ENCODE assay signal across 16 cellular contexts in genomic region chr7:138208010-138208634, GRCh38.
DNase-seq lines count a peak whose midpoint lies in the region; ATAC-seq and TF ChIP-seq lines count a peak whose summit lies in the region.
"Had no signal": no experiment of that assay in that cellular context is flagged by ENCODE, and none has a peak within 500 bp of the region (broad histone marks: within the 10 kb centered on the region; RNA-seq: fewer than 3 reads in every experiment).

No MANE protein-coding gene starts in this region.

- no peak overlapping the region for H3K4me2 ChIP-seq in mesendoderm (ENCODE audit: low read length)

- H4K8ac ChIP-seq in mesendoderm (ENCODE audit: low read depth, low read length), result no peak overlapping the region

- no peak overlapping the region for H3K4me3 Mint-ChIP-seq in endothelial cell (ENCODE audit: unreplicated experiment)
- H3K4me3 Mint-ChIP-seq: CD4-positive, alpha-beta T cell had no signal

- no peaks in the 10 kb centered on the region for H3K4me1 Mint-ChIP-seq in endothelial cell (ENCODE audit: unreplicated experiment)

- peak overlapping the region; percentile 14 for H2BK5ac ChIP-seq in mesendoderm (ENCODE audit: low read length)

- no peaks in the 10 kb centered on the region for H3K79me2 ChIP-seq in mesendoderm (ENCODE audit: control insufficient read depth, insufficient read depth, low read length)

- WGBS in mesendoderm (ENCODE audit: extremely low coverage, insufficient coverage, low lambda C conversion rate), result no CpG with 5 or more reads among the region's 4 CpGs
- 74 to 78% methylated on average over 4 of the region's 4 CpGs for WGBS in lower leg skin, 2 donors

- no peak overlapping the region for H2BK15ac ChIP-seq in mesendoderm (replicated peaks; ENCODE audit: low read depth)

- H3K9me3 Mint-ChIP-seq in endothelial cell (ENCODE audit: unreplicated experiment), result peaks cover 5% of the 10 kb centered on the region
- H3K9me3 Mint-ChIP-seq: CD4-positive, alpha-beta T cell had no signal

- no peaks in the 10 kb centered on the region for H3K27me3 Mint-ChIP-seq in endothelial cell (ENCODE audit: unreplicated experiment)
- H3K27me3 Mint-ChIP-seq: CD4-positive, alpha-beta T cell had no signal

- no peak for TF ChIP-seq CTCF in endothelial cell (IDR thresholded peaks at IDR 0.05; ENCODE audit: unreplicated experiment)
- no peak for TF ChIP-seq CTCF in lower leg skin (IDR thresholded peaks at IDR 0.05)

- H3K4me3 ChIP-seq in H7 (ENCODE audit: insufficient read depth, low read depth, low read length), result no peak overlapping the region
- H3K4me3 ChIP-seq in NT2/D1 (ENCODE audit: insufficient read length, low read depth), result no peak overlapping the region
- no peak overlapping the region for H3K4me3 ChIP-seq in mesendoderm (ENCODE audit: low read length)
- no peak overlapping the region for H3K4me3 ChIP-seq in lower leg skin (ENCODE audit: low read depth, poor library complexity, severe bottlenecking)
- H3K4me3 ChIP-seq: SK-N-MC had no signal

- H4K5ac ChIP-seq in mesendoderm (ENCODE audit: low read length), result no peak overlapping the region

- TF ChIP-seq POLR2A in lower leg skin (IDR thresholded peaks at IDR 0.05), result no peak

- intact Hi-C loops in lower leg skin (cut with DNase I; ENCODE audit: low total_unique reads), result no loop called here

- no peak for ATAC-seq in GM19397 (IDR thresholded peaks at IDR 0.05; ENCODE audit: unreplicated experiment)
- ATAC-seq: Right ventricle myocardium inferior had no signal

- DNase-seq in H7 (peak; percentile 23), NT2/D1 (ENCODE audit: low read depth, low spot score) (peak; percentile 76), endothelial cell (ENCODE audit: low spot score) (no peak), mesendoderm (no peak), lower leg skin (ENCODE audit: low spot score in 2 of 2) (no peak), GM03348 (ENCODE audit: low spot score) (no peak)
- DNase-seq: ACHN; Calu3; CD4-positive, alpha-beta T cell; NCI-H1048; NCI-H146; NCI-H446; NCI-H748 treated with DMSO at 0.1 percent for 48 hours had no signal

- H3K36me3 Mint-ChIP-seq in endothelial cell (ENCODE audit: low read depth, unreplicated experiment), result peaks cover 5% of the 10 kb centered on the region

- H3K9ac ChIP-seq in NT2/D1 (ENCODE audit: insufficient read length, low read depth), result peak overlapping the region; percentile 42
- no peak overlapping the region for H3K9ac ChIP-seq in mesendoderm (ENCODE audit: low read length)

- H2AK5ac ChIP-seq in mesendoderm (ENCODE audit: low read length), result no peak overlapping the region

- no peak overlapping the region for H3K23ac ChIP-seq in mesendoderm (ENCODE audit: low read length)

- peak overlapping the region; percentile 70 for H3K18ac ChIP-seq in mesendoderm (ENCODE audit: low read length)

- H2BK120ac ChIP-seq in mesendoderm (ENCODE audit: low read depth, low read length), result no peak overlapping the region

- H3K4me1 ChIP-seq in NT2/D1 (ENCODE audit: insufficient read depth, insufficient read length) (peaks cover 5% of the 10 kb centered on the region), mesendoderm (ENCODE audit: control insufficient read depth, low read depth, low read length) (no peaks in the 10 kb centered on the region)

- H3K27me3 ChIP-seq in H7 (ENCODE audit: control insufficient read depth, insufficient read depth, low read length) (no peaks in the 10 kb centered on the region), NT2/D1 (ENCODE audit: insufficient read depth, insufficient read length) (no peaks in the 10 kb centered on the region), mesendoderm (ENCODE audit: insufficient read depth, low read length, poor library complexity) (no peaks in the 10 kb centered on the region)

- H3K27ac Mint-ChIP-seq in endothelial cell (ENCODE audit: unreplicated experiment), result peak overlapping the region; percentile 5
- H3K27ac Mint-ChIP-seq: CD4-positive, alpha-beta T cell had no signal

- H3K9me3 ChIP-seq in NT2/D1 (ENCODE audit: insufficient read depth, low read length), result peaks cover 37% of the 10 kb centered on the region; the same call in 1 of the 2 replicates

- no peak overlapping the region for H3K4ac ChIP-seq in mesendoderm (ENCODE audit: low read depth, low read length)

- H3K79me1 ChIP-seq in mesendoderm (ENCODE audit: low read length), result no peaks in the 10 kb centered on the region

- peak overlapping the region; percentile 39 for H3K27ac ChIP-seq in mesendoderm (ENCODE audit: low read depth, low read length)
- H3K27ac ChIP-seq: SK-N-MC had no signal

- H3K36me3 ChIP-seq in H7 (replicated peaks; ENCODE audit: control insufficient read depth, insufficient read depth, low read length) (no peaks in the 10 kb centered on the region), NT2/D1 (ENCODE audit: insufficient read depth, insufficient read length, low read length) (no peaks in the 10 kb centered on the region), mesendoderm (ENCODE audit: control insufficient read depth, insufficient read depth, low read length) (no peaks in the 10 kb centered on the region)

- H3K56ac ChIP-seq in mesendoderm (ENCODE audit: low read length), result peak overlapping the region; percentile 5

Comparison
In these comparisons a context has a peak if more than half of its experiments do, and no peak if none do; other contexts are left out.
1. DNase-seq: peak in H7 (single experiment) and NT2/D1 (single experiment); none in endothelial cell (single experiment), mesendoderm (single experiment), lower leg skin (0 of 2) and GM03348 (single experiment).